Comparison of ENCODE assay signal across 1 cellular context in genomic region chr12:51198568-51199400, GRCh38.
TF ChIP-seq lines count a peak whose summit lies in the region.

No MANE protein-coding gene starts in this region.

TF ChIP-seq in HepG2, 621 proteins besides CTCF, POLR2A, EP300 and RAD21 (continued from another document and continues in another):
- TF ChIP-seq ATF2 (CRISPR knock-in tag; IDR thresholded peaks at IDR 0.05) (no peak), KDM1A (CRISPR knock-in tag; IDR thresholded peaks at IDR 0.05) (no peak), UBTF (CRISPR knock-in tag; IDR thresholded peaks at IDR 0.05) (no peak), LRRFIP1 (CRISPR knock-in tag; conservative IDR thresholded peaks at IDR 0.05) (no peak), ZNF792 (CRISPR knock-in tag; IDR thresholded peaks at IDR 0.05) (no peak), ZBTB49 (CRISPR knock-in tag; IDR thresholded peaks at IDR 0.05; ENCODE audit: borderline replicate concordance) (no peak), HNRNPL (IDR thresholded peaks at IDR 0.05; ENCODE audit: low read depth, low read length) (no peak), SYNCRIP (IDR thresholded peaks at IDR 0.05; ENCODE audit: insufficient read depth, low read depth, low read length) (no peak), ZNF782 (CRISPR knock-in tag; IDR thresholded peaks at IDR 0.05; ENCODE audit: borderline replicate concordance) (peak; percentile 59; the same call in 1 of the 2 replicates), ZNF766 (CRISPR knock-in tag; IDR thresholded peaks at IDR 0.05; ENCODE audit: borderline replicate concordance) (no peak), ERF (CRISPR knock-in tag; IDR thresholded peaks at IDR 0.05) (0 out of 2 replicates have a peak, but pooled peaks have one; percentile 25), ZNF772 (CRISPR knock-in tag; IDR thresholded peaks at IDR 0.05) (no peak), PAX8 (CRISPR knock-in tag; IDR thresholded peaks at IDR 0.05; ENCODE audit: borderline replicate concordance) (no peak), ZNF589 (CRISPR knock-in tag; conservative IDR thresholded peaks at IDR 0.05) (no peak), ZNF580 (CRISPR knock-in tag; IDR thresholded peaks at IDR 0.05; ENCODE audit: borderline replicate concordance, low read depth) (no peak), ZNF687 (CRISPR knock-in tag; IDR thresholded peaks at IDR 0.05) (peak; percentile 58), MLXIP (CRISPR knock-in tag; IDR thresholded peaks at IDR 0.05; ENCODE audit: borderline replicate concordance) (no peak), SALL1 (CRISPR knock-in tag; IDR thresholded peaks at IDR 0.05) (peak; percentile 79), FLYWCH1 (CRISPR knock-in tag; IDR thresholded peaks at IDR 0.05) (no peak), ZNF30 (CRISPR knock-in tag; IDR thresholded peaks at IDR 0.05) (no peak), FUBP1 (CRISPR knock-in tag; IDR thresholded peaks at IDR 0.05; ENCODE audit: borderline replicate concordance) (no peak), TFAP4 (IDR thresholded peaks at IDR 0.05; ENCODE audit: borderline replicate concordance, low read depth) (peak; percentile 77), TCF7 (IDR thresholded peaks at IDR 0.05; ENCODE audit: low read depth) (peak; percentile 53; the same call in 1 of the 2 replicates), ZMYM3 (CRISPR knock-in tag; IDR thresholded peaks at IDR 0.05) (no peak), ZFY (CRISPR knock-in tag; IDR thresholded peaks at IDR 0.05) (peak; percentile 39), HNRNPK (IDR thresholded peaks at IDR 0.05; ENCODE audit: low read depth, low read length, poor library complexity, severe bottlenecking) (no peak), ZNF740 (CRISPR knock-in tag; IDR thresholded peaks at IDR 0.05) (no peak), ZNF160 (CRISPR knock-in tag; IDR thresholded peaks at IDR 0.05) (no peak), HHEX (CRISPR knock-in tag; IDR thresholded peaks at IDR 0.05) (no peak), ZZZ3 (CRISPR knock-in tag; IDR thresholded peaks at IDR 0.05; ENCODE audit: borderline replicate concordance) (no peak), ZXDC (CRISPR knock-in tag; IDR thresholded peaks at IDR 0.05) (no peak), ZBTB42 (CRISPR knock-in tag; IDR thresholded peaks at IDR 0.05) (no peak), MED8 (CRISPR knock-in tag; IDR thresholded peaks at IDR 0.05; ENCODE audit: insufficient replicate concordance) (no peak)
